In the genomic region with DNA sequence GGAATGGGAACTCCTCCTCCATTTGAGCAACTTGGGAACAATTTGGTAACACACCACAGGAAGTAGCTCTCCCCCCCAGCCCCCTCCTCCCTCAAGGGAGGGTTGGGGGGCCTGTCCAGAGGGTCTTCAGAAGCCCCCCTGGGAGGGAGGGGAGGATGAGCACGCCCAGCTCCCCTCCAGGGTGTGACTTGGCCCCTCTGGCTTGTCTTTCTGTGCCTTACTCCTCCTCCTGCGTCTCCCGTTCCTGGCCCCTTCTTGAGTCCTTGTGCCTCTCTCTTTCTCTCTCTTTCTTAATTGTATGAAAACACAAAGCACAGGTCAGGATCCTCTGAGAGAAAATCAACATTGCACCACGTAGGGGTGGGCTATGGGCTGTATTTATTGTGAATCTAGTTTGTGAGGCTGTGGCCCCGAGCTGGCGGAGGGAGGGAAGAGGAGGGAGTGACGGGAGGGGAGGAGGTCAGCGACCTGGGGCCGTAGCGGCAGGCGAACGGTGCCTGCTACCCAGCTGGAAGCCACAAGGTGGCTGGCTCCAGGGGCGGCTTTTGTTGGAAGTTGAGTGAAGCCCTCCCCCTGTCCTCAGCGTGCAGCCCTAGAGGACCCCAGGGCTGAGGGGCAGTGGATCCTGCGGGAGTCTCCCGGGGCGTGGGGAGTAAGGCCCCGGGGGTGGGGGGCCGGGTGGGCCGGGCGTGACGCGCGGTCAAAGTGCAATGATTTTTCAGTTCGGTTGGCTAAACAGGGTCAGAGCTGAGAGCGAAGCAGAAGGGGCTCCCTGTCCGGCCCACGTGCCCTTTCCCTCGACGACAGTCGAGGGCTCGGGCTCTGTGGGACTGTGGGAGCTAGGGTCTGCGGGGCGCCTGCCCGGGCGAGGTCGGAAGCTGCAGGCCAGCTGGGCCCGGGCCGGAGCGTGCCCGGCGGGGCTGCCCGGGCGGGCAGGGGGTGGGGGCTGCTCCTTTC, we compare ENCODE assay signal across 9 cellular contexts. TPM values are rescaled to one million over a fixed set of nuclear protein-coding genes. Genes with fewer than 3 reads are reported as not detected.
DNase-seq lines count a peak whose midpoint lies in the region; ATAC-seq and TF ChIP-seq lines count a peak whose summit lies in the region.
"Had no signal": no experiment of that assay in that cellular context is flagged by ENCODE, and none has a peak within 500 bp of the region (broad histone marks: within the 10 kb centered on the region; RNA-seq: fewer than 3 reads in every experiment).

No MANE protein-coding gene starts in this region.

- H3K9me3 Mint-ChIP-seq in stimulated activated memory B cell treated with anti-CD40 and anti-IgM and Interleukin-4, amounts not matched to agents 10 μg/mL and 1 μg/mL and 100 μg/mL, for 72 hours, result no peaks in the 10 kb centered on the region

- H3K27ac Mint-ChIP-seq in stimulated activated memory B cell treated with anti-CD40 and anti-IgM and Interleukin-4, amounts not matched to agents 10 μg/mL and 1 μg/mL and 100 μg/mL, for 72 hours, result peak overlapping the region; percentile 92

- ATAC-seq in gastroesophageal sphincter (no peak), HG02970 (IDR thresholded peaks at IDR 0.05; ENCODE audit: low FRiP score, unreplicated experiment) (no peak)
- ATAC-seq in stimulated activated memory B cell treated with anti-CD40 and anti-IgM and Interleukin-4, amounts not matched to agents 10 μg/mL and 1 μg/mL and 100 μg/mL, for 72 hours, result no peak

- TF ChIP-seq POLR2A in gastroesophageal sphincter (IDR thresholded peaks at IDR 0.05), result no peak

- TF ChIP-seq CTCF in gastroesophageal sphincter (IDR thresholded peaks at IDR 0.05), result peak in 2 of 4 experiments; percentile 14 to 37

- peaks cover 17% of the 10 kb centered on the region for H3K36me3 Mint-ChIP-seq in stimulated activated memory B cell treated with anti-CD40 and anti-IgM and Interleukin-4, amounts not matched to agents 10 μg/mL and 1 μg/mL and 100 μg/mL, for 72 hours

- peak overlapping the region; percentile 91 for H3K4me3 Mint-ChIP-seq in stimulated activated memory B cell treated with anti-CD40 and anti-IgM and Interleukin-4, amounts not matched to agents 10 μg/mL and 1 μg/mL and 100 μg/mL, for 72 hours

- TF ChIP-seq EP300 in gastroesophageal sphincter (IDR thresholded peaks at IDR 0.05), result no peak

- DNase-seq in DMS53 (lab: John Stamatoyannopoulos, UW) (peak; percentile 22), DMS53 treated with DMSO at 0.1 percent for 48 hours (lab: John Stamatoyannopoulos, UW; ENCODE audit: unreplicated experiment) (no peak), SKM-1 (lab: John Stamatoyannopoulos, UW; ENCODE audit: unreplicated experiment) (peak; percentile 62), T1000 (lab: John Stamatoyannopoulos, UW) (no peak), NCI-H446 (lab: John Stamatoyannopoulos, UW) (no peak)

- no peaks in the 10 kb centered on the region for H3K27me3 Mint-ChIP-seq in stimulated activated memory B cell treated with anti-CD40 and anti-IgM and Interleukin-4, amounts not matched to agents 10 μg/mL and 1 μg/mL and 100 μg/mL, for 72 hours

- peak overlapping the region in 1 of 2 donors; percentile 33 for H3K4me3 ChIP-seq in gastroesophageal sphincter

- peaks cover 66% of the 10 kb centered on the region for H3K4me1 Mint-ChIP-seq in stimulated activated memory B cell treated with anti-CD40 and anti-IgM and Interleukin-4, amounts not matched to agents 10 μg/mL and 1 μg/mL and 100 μg/mL, for 72 hours

- WGBS in gastroesophageal sphincter (ENCODE audit: low coverage in 1 of 2), 2 donors, result 41 to 80% methylated on average over 1 to 6 of the region's 44 CpGs

- peaks cover 0 to 98% (median 43%) of the 10 kb centered on the region in 3 donors for H3K4me1 ChIP-seq in gastroesophageal sphincter

- H3K9me3 ChIP-seq in gastroesophageal sphincter, result no peaks in the 10 kb centered on the region

- H3K27me3 ChIP-seq in gastroesophageal sphincter, result peaks cover 9% of the 10 kb centered on the region

- peaks cover 0 to 21% of the 10 kb centered on the region in 2 donors for H3K36me3 ChIP-seq in gastroesophageal sphincter

- peak overlapping the region in 3 of 4 donors; percentile 85 to 89 (median 85) for H3K27ac ChIP-seq in gastroesophageal sphincter

RNA-seq across cellular contexts. Expression of a gene that starts 6.4 kb away (rescaled TPM):
- 10 to 100 TPM in 2 of 4 donors, 1 to 10 TPM in 2; 9.9 to 11.8 (median 10.8) TPM for total RNA-seq in gastroesophageal sphincter
- total RNA-seq: myocyte had no signal

RNA-seq across cellular contexts. Expression of a gene that starts 20.3 kb away (rescaled TPM):
- 10 to 100 TPM; 25.7 to 30.0 (median 28.7) TPM for total RNA-seq in gastroesophageal sphincter

RNA-seq across cellular contexts. Expression of a gene that starts 21.9 kb away (rescaled TPM):
- total RNA-seq in gastroesophageal sphincter, result 10 to 100 TPM; 23.8 to 55.2 (median 26.2) TPM

RNA-seq across cellular contexts. Expression of a gene that starts 54.0 kb away (rescaled TPM):
- total RNA-seq in gastroesophageal sphincter, result 10 to 100 TPM; 45.1 to 69.0 (median 53.0) TPM

RNA-seq across cellular contexts. Expression of a gene that starts 54.0 kb away (rescaled TPM):
- 10 to 100 TPM; 33.8 to 62.1 (median 48.0) TPM for total RNA-seq in gastroesophageal sphincter

Comparison
In these comparisons a context has a peak if more than half of its experiments do, and no peak if none do; other contexts are left out.
1. DNase-seq: peak in DMS53 (single experiment) and SKM-1 (single experiment); none in DMS53 treated with DMSO at 0.1 percent for 48 hours (single experiment), T1000 (single experiment) and NCI-H446 (0 of 2).